In the genomic region with DNA sequence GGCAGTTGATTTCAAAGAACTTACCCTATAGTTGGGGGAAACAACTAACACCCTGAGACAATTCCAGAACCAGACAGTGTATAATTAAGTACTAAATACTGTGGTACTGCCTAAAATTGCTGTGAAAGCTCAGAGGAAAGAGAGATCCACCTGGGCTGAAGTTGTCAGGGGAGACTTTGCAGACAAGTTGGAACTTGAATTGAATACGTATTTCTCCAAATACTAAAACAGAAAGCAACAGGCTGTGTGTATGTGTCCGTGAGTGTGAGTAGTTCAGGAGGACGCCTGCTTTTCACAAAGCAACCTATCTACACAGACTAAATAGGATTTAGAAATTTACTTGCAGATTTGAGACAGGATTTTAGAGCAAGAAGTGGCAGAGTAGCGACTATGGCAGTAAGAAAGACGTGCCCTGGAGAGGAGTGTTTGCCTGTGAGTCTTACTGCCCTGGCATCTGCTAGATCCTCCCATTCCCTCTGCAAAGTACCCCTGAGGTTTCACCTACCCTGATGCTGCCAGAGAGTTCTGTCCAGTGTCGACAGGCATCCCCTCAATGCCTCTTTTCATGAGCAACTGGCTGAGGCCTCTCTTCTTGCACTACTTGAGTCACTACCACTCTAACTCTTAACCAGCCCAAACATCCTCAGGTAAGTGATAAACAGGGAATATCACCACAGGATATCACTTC, we compare ENCODE assay signal across 22 cellular contexts. TPM values are rescaled to one million over a fixed set of nuclear protein-coding genes. Genes with fewer than 3 reads are reported as not detected.
"Had no signal": no experiment of that assay in that cellular context is flagged by ENCODE, and none has a peak within 500 bp of the region (broad histone marks: within the 10 kb centered on the region; RNA-seq: fewer than 3 reads in every experiment).

No MANE protein-coding gene starts in this region.

- H3K4me3 ChIP-seq: colonic mucosa, stomach had no signal

- H3K4me3 Mint-ChIP-seq: activated CD4-positive, alpha-beta T cell treated with anti-CD3 and anti-CD28 coated beads, Interleukin-2, amount 10 ng/mL, durations not matched to agents 24 days and 14 days; activated CD8-positive, alpha-beta T cell treated with anti-CD3 and anti-CD28 coated beads for 36 hours; activated naive CD4-positive, alpha-beta T cell treated with anti-CD3 and anti-CD28 coated beads for 36 hours; activated naive CD8-positive, alpha-beta T cell treated with anti-CD3 and anti-CD28 coated beads, Interleukin-2, amount 50 U/mL, for 24 hours; brain; central memory CD8-positive, alpha-beta T cell; endodermal cell; naive thymus-derived CD8-positive, alpha-beta T cell; stimulated activated effector memory CD8-positive, alpha-beta T cell treated with anti-CD3 and anti-CD28 coated beads, Interleukin-12 subunit alpha, Interleukin-12 subunit beta, amount 100 ng/mL, for 72 hours had no signal

- H3K9ac ChIP-seq: parathyroid adenoma had no signal

- ATAC-seq: activated CD8-positive, alpha-beta T cell treated with anti-CD3 and anti-CD28 coated beads for 36 hours; activated naive CD8-positive, alpha-beta T cell treated with anti-CD3 and anti-CD28 coated beads, Interleukin-2, amount 50 U/mL, for 24 hours; naive thymus-derived CD8-positive, alpha-beta T cell; sciatic nerve; stimulated activated effector memory CD8-positive, alpha-beta T cell treated with anti-CD3 and anti-CD28 coated beads, Interleukin-12 subunit alpha, Interleukin-12 subunit beta, amount 100 ng/mL, for 72 hours had no signal

- H3K9me3 Mint-ChIP-seq: activated CD4-positive, alpha-beta T cell treated with anti-CD3 and anti-CD28 coated beads, Interleukin-2, amount 10 ng/mL, durations not matched to agents 24 days and 14 days; activated CD8-positive, alpha-beta T cell treated with anti-CD3 and anti-CD28 coated beads for 36 hours; activated naive CD4-positive, alpha-beta T cell treated with anti-CD3 and anti-CD28 coated beads for 36 hours; activated naive CD8-positive, alpha-beta T cell treated with anti-CD3 and anti-CD28 coated beads, Interleukin-2, amount 50 U/mL, for 24 hours; central memory CD8-positive, alpha-beta T cell; endodermal cell; stimulated activated effector memory CD8-positive, alpha-beta T cell treated with anti-CD3 and anti-CD28 coated beads, Interleukin-12 subunit alpha, Interleukin-12 subunit beta, amount 100 ng/mL, for 72 hours had no signal

- H3K4me1 ChIP-seq: colonic mucosa, parathyroid adenoma, stomach had no signal

- H3K79me2 ChIP-seq: parathyroid adenoma had no signal

- H3K27ac Mint-ChIP-seq: activated CD4-positive, alpha-beta T cell treated with anti-CD3 and anti-CD28 coated beads, Interleukin-2, amount 10 ng/mL, durations not matched to agents 24 days and 14 days; activated CD8-positive, alpha-beta T cell treated with anti-CD3 and anti-CD28 coated beads for 36 hours; activated naive CD4-positive, alpha-beta T cell treated with anti-CD3 and anti-CD28 coated beads for 36 hours; activated naive CD8-positive, alpha-beta T cell treated with anti-CD3 and anti-CD28 coated beads, Interleukin-2, amount 50 U/mL, for 24 hours; brain; endodermal cell; naive thymus-derived CD8-positive, alpha-beta T cell; stimulated activated effector memory CD8-positive, alpha-beta T cell treated with anti-CD3 and anti-CD28 coated beads, Interleukin-12 subunit alpha, Interleukin-12 subunit beta, amount 100 ng/mL, for 72 hours had no signal

- DNase-seq: activated CD4-positive, alpha-beta T cell treated with anti-CD3 and anti-CD28 coated beads, Interleukin-2, amount 10 ng/mL, durations not matched to agents 24 days and 14 days; activated CD8-positive, alpha-beta T cell treated with anti-CD3 and anti-CD28 coated beads for 36 hours; activated naive CD4-positive, alpha-beta T cell treated with anti-CD3 and anti-CD28 coated beads for 36 hours; activated naive CD8-positive, alpha-beta T cell treated with anti-CD3 and anti-CD28 coated beads, Interleukin-2, amount 50 U/mL, for 24 hours; activated T-cell treated with anti-CD3 and anti-CD28 coated beads, Interleukin-2, amount 50 U/mL, for 1 hour; anterior cingulate cortex; colonic mucosa; endodermal cell; erythroblast; mesendoderm; naive thymus-derived CD8-positive, alpha-beta T cell; stimulated activated CD4-positive, alpha-beta T cell treated with anti-CD3 and anti-CD28 coated beads, Interleukin-4, amount 100 ng/mL, for 24 hours; stomach; T-helper 9 cell; trophoblast cell had no signal

- H2AFZ ChIP-seq: parathyroid adenoma had no signal

- H3K36me3 ChIP-seq: colonic mucosa, neutrophil, stomach had no signal

- H3K27ac ChIP-seq: colonic mucosa, neutrophil, parathyroid adenoma, stomach had no signal

- H3K36me3 Mint-ChIP-seq: brain; naive thymus-derived CD8-positive, alpha-beta T cell; stimulated activated effector memory CD8-positive, alpha-beta T cell treated with anti-CD3 and anti-CD28 coated beads, Interleukin-12 subunit alpha, Interleukin-12 subunit beta, amount 100 ng/mL, for 72 hours had no signal

- H3K9me3 ChIP-seq: colonic mucosa, neutrophil, stomach had no signal

- H3K4me1 Mint-ChIP-seq: activated CD4-positive, alpha-beta T cell treated with anti-CD3 and anti-CD28 coated beads, Interleukin-2, amount 10 ng/mL, durations not matched to agents 24 days and 14 days; activated naive CD8-positive, alpha-beta T cell treated with anti-CD3 and anti-CD28 coated beads, Interleukin-2, amount 50 U/mL, for 24 hours; brain; central memory CD8-positive, alpha-beta T cell; naive thymus-derived CD8-positive, alpha-beta T cell; stimulated activated effector memory CD8-positive, alpha-beta T cell treated with anti-CD3 and anti-CD28 coated beads, Interleukin-12 subunit alpha, Interleukin-12 subunit beta, amount 100 ng/mL, for 72 hours had no signal

- H3K27me3 ChIP-seq: colonic mucosa, neutrophil, stomach had no signal

- FAIRE-seq: frontal cortex had no signal

- H3K27me3 Mint-ChIP-seq: activated CD4-positive, alpha-beta T cell treated with anti-CD3 and anti-CD28 coated beads, Interleukin-2, amount 10 ng/mL, durations not matched to agents 24 days and 14 days; activated naive CD8-positive, alpha-beta T cell treated with anti-CD3 and anti-CD28 coated beads, Interleukin-2, amount 50 U/mL, for 24 hours; brain; central memory CD8-positive, alpha-beta T cell had no signal

RNA-seq across cellular contexts. Expression of a gene that starts 37.4 kb away (rescaled TPM):
- total RNA-seq: activated CD4-positive, alpha-beta T cell treated with anti-CD3 and anti-CD28 coated beads, Interleukin-2, amount 10 ng/mL, durations not matched to agents 24 days and 14 days; activated CD8-positive, alpha-beta T cell treated with anti-CD3 and anti-CD28 coated beads for 36 hours; activated naive CD4-positive, alpha-beta T cell treated with anti-CD3 and anti-CD28 coated beads for 36 hours had no signal
- polyA plus RNA-seq: naive thymus-derived CD8-positive, alpha-beta T cell had no signal
